In the genomic region with DNA sequence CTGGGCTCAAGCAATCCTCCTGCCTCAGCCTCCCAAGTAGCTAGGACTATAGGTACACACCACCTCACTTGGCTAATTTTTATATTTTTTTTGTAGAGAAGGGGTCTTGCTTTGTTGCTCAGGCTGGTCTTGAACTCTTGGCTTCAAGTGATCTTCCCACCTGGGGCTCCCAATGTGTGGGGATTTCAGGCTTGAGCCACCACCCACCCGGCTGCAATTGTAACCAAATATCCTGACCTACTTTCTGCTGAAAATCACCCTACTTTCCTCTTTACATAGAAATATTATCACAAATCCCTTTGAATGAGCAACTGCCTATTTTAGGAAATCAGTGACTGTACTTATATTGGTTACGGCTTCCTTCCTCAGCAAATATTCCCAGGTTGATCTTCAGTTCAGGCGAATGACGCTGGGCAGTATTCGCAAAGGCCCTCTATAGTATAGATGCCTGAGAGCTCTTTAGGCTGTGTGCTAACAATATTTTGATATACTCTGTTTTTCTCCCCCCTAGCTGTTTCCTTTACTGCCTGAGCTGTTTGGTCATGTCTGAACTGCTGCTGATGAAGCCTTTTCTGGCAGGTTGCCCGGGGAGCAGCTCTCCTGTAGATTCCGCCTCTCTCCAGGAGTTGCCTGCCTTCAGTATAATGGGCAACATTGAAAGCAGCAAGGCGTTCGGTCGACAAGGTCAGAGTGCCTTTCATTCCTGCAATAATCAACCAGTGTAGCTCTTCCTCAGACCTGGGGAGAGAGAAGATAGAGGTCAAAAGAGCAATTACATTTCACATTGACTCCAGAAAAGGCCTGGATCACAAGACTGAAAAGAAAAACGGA, we compare ENCODE assay signal across 2 cellular contexts.
TF ChIP-seq lines count a peak whose summit lies in the region.

No MANE protein-coding gene starts in this region.

TF ChIP-seq in GM23338, 12 proteins besides CTCF, POLR2A, EP300 and RAD21:
- TF ChIP-seq, protein P1, sequence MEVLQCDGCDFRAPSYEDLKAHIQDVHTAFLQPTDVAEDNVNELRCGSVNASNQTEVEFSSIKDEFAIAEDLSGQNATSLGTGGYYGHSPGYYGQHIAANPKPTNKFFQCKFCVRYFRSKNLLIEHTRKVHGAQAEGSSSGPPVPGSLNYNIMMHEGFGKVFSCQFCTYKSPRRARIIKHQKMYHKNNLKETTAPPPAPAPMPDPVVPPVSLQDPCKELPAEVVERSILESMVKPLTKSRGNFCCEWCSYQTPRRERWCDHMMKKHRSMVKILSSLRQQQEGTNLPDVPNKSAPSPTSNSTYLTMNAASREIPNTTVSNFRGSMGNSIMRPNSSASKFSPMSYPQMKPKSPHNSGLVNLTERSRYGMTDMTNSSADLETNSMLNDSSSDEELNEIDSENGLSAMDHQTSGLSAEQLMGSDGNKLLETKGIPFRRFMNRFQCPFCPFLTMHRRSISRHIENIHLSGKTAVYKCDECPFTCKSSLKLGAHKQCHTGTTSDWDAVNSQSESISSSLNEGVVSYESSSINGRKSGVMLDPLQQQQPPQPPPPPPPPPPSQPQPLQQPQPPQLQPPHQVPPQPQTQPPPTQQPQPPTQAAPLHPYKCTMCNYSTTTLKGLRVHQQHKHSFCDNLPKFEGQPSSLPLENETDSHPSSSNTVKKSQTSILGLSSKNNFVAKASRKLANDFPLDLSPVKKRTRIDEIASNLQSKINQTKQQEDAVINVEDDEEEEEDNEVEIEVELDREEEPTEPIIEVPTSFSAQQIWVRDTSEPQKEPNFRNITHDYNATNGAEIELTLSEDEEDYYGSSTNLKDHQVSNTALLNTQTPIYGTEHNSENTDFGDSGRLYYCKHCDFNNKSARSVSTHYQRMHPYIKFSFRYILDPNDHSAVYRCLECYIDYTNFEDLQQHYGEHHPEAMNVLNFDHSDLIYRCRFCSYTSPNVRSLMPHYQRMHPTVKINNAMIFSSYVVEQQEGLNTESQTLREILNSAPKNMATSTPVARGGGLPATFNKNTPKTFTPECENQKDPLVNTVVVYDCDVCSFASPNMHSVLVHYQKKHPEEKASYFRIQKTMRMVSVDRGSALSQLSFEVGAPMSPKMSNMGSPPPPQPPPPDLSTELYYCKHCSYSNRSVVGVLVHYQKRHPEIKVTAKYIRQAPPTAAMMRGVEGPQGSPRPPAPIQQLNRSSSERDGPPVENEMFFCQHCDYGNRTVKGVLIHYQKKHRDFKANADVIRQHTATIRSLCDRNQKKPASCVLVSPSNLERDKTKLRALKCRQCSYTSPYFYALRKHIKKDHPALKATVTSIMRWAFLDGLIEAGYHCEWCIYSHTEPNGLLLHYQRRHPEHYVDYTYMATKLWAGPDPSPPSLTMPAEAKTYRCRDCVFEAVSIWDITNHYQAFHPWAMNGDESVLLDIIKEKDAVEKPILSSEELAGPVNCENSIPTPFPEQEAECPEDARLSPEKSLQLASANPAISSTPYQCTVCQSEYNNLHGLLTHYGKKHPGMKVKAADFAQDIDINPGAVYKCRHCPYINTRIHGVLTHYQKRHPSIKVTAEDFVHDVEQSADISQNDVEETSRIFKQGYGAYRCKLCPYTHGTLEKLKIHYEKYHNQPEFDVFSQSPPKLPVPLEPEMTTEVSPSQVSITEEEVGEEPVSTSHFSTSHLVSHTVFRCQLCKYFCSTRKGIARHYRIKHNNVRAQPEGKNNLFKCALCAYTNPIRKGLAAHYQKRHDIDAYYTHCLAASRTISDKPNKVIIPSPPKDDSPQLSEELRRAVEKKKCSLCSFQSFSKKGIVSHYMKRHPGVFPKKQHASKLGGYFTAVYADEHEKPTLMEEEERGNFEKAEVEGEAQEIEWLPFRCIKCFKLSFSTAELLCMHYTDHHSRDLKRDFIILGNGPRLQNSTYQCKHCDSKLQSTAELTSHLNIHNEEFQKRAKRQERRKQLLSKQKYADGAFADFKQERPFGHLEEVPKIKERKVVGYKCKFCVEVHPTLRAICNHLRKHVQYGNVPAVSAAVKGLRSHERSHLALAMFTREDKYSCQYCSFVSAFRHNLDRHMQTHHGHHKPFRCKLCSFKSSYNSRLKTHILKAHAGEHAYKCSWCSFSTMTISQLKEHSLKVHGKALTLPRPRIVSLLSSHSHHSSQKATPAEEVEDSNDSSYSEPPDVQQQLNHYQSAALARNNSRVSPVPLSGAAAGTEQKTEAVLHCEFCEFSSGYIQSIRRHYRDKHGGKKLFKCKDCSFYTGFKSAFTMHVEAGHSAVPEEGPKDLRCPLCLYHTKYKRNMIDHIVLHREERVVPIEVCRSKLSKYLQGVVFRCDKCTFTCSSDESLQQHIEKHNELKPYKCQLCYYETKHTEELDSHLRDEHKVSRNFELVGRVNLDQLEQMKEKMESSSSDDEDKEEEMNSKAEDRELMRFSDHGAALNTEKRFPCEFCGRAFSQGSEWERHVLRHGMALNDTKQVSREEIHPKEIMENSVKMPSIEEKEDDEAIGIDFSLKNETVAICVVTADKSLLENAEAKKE (CRISPR knock-in tag; IDR thresholded peaks at IDR 0.05), result peak; percentile 17; the same call in 1 of the 2 replicates
- no peak for TF ChIP-seq POLR2AphosphoS5 (IDR thresholded peaks at IDR 0.05; ENCODE audit: low read depth)

TF ChIP-seq in endothelial cell of umbilical vein, 7 proteins besides CTCF, POLR2A, EP300 and RAD21:
- TF ChIP-seq POLR2AphosphoS5 (IDR thresholded peaks at IDR 0.05; ENCODE audit: insufficient read depth, low read depth, low read length) (no peak), JUN (IDR thresholded peaks at IDR 0.05; ENCODE audit: borderline replicate concordance, insufficient read depth, insufficient read length, low read depth) (peak; percentile 54)
TF ChIP-seq in endothelial cell of umbilical vein: peak in this region for 1.
